ENCODE assay signal across 8 cellular contexts in the genomic region with DNA sequence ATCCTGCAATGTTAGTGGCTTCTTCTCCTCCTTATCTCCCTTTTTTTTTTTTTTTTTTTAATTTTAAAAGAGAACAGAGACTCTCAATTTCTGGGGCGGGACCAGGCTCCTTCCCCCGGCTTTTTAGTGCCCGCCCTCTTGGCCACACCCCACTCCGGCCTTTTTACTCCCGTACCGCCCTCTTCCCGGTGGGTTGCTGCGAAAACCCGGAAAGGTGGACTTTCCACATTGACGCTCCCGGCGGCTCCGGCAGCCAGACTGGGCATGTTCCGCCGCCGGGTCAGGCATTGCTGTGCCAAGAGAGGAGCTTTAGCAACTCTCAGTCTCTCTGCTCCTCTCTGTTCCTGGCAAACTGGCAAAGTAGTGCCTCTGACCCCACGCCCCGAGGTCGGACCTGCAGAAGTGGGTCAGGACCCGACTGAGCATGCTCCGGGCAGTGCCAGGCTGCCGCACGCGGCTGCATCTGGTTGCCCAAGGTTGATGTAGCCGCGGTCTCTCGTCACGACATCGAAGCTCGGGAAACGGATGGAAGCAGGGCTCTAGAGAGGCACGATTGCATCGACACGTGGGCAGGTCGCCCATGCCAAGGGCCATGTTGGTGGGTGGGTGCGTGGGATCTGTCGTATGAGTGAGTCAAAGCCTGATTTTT. TPM values are rescaled to one million over a fixed set of nuclear protein-coding genes. Genes with fewer than 3 reads are reported as not detected.
A peak's percentile ranks its signal among the peaks of the same experiment; 100 is the strongest.
DNase-seq lines count a peak whose midpoint lies in the region; ATAC-seq and TF ChIP-seq lines count a peak whose summit lies in the region.

No MANE protein-coding gene starts in this region.

- no peaks in the 10 kb centered on the region for H3K27me3 ChIP-seq in dorsolateral prefrontal cortex
- H3K27me3 ChIP-seq in left lung: peaks cover 10 to 38% of the 10 kb centered on the region in 2 donors

- TF ChIP-seq CTCF in dorsolateral prefrontal cortex (IDR thresholded peaks at IDR 0.05 in 54 of 56, conservative IDR thresholded peaks at IDR 0.05 in 2 of 56; ENCODE audit: low read depth in 1 of 56, partially characterized antibody in 56 of 56): peak in 22 of 56 donors; percentile 8 to 55 (median 33)
- TF ChIP-seq CTCF in left lung (IDR thresholded peaks at IDR 0.05): no peak

- H3K9me3 ChIP-seq in left lung: no peaks in the 10 kb centered on the region

- H3K4me1 Mint-ChIP-seq in activated CD4-positive, alpha-beta memory T cell treated with anti-CD3 and anti-CD28 coated beads for 36 hours (ENCODE audit: low read depth): peaks cover 9% of the 10 kb centered on the region

- peaks cover 3% of the 10 kb centered on the region for H3K9me3 Mint-ChIP-seq in activated CD4-positive, alpha-beta memory T cell treated with anti-CD3 and anti-CD28 coated beads for 36 hours

- peak; percentile 91 for DNase-seq in Ammon's horn (ENCODE audit: low spot score)
- DNase-seq in GM19240 (ENCODE audit: insufficient read length, low spot score): peak; percentile 69
- DNase-seq in NCI-H510A treated with DMSO at 0.1 percent for 48 hours (lab: John Stamatoyannopoulos, UW): peak; percentile 82
- DNase-seq in activated CD4-positive, alpha-beta memory T cell treated with anti-CD3 and anti-CD28 coated beads for 36 hours: peak; percentile 93
- peak; percentile 86 to 94 (median 91) for DNase-seq in dorsolateral prefrontal cortex
- DNase-seq in left lung: peak; percentile 93 to 95
- DNase-seq in stimulated activated CD4-positive, alpha-beta T cell treated with anti-CD3 and anti-CD28 coated beads, Interleukin-1b, Interleukin-23, amount 100 ng/mL, for 48 hours: peak; percentile 88

- peak overlapping the region; percentile 66 to 96 (median 88) for H3K4me3 ChIP-seq in dorsolateral prefrontal cortex
- H3K4me3 ChIP-seq in left lung: peak overlapping the region; percentile 77 to 95

- H3K27ac ChIP-seq in dorsolateral prefrontal cortex: peak overlapping the region; percentile 60 to 99 (median 97)
- H3K27ac ChIP-seq in left lung: peak overlapping the region; percentile 82 to 90

- no peaks in the 10 kb centered on the region for H3K36me3 ChIP-seq in left lung

- ATAC-seq in HG03439 (IDR thresholded peaks at IDR 0.05; ENCODE audit: unreplicated experiment) (peak; percentile 78), left lung (peak; percentile 94)

- H3K36me3 Mint-ChIP-seq in activated CD4-positive, alpha-beta memory T cell treated with anti-CD3 and anti-CD28 coated beads for 36 hours: peaks cover 2% of the 10 kb centered on the region

- intact Hi-C loops in activated CD4-positive, alpha-beta memory T cell treated with anti-CD3 and anti-CD28 coated beads for 36 hours (cut with micrococcal nuclease): loop anchor here (1.0 to 5.0 kb wide), 6 partner anchors 40 to 415 kb away; a partner anchor contains a TSS
- intact Hi-C loops in dorsolateral prefrontal cortex (cut with DNase I): loop anchor here (2.0 to 5.0 kb wide), 4 partner anchors 40 to 407 kb away; a partner anchor contains a TSS
- intact Hi-C loops in left lung (cut with DNase I): no loop called here

- CTCF ChIA-PET in activated CD4-positive, alpha-beta memory T cell treated with anti-CD3 and anti-CD28 coated beads for 36 hours (lab: Charles Lee): interaction anchor here (0.6 to 2.7 kb wide), 4 partner anchors 217 to 414 kb away, joined by 3 to 8 read pairs (median 4); a partner anchor contains a TSS

- peaks cover 5 to 8% of the 10 kb centered on the region in 2 donors for H3K4me1 ChIP-seq in left lung

- H3K27ac Mint-ChIP-seq in activated CD4-positive, alpha-beta memory T cell treated with anti-CD3 and anti-CD28 coated beads for 36 hours: peak overlapping the region; percentile 71

- peaks cover 16% of the 10 kb centered on the region for H3K27me3 Mint-ChIP-seq in activated CD4-positive, alpha-beta memory T cell treated with anti-CD3 and anti-CD28 coated beads for 36 hours

- peak overlapping the region; percentile 79 for H3K4me3 Mint-ChIP-seq in activated CD4-positive, alpha-beta memory T cell treated with anti-CD3 and anti-CD28 coated beads for 36 hours

- POLR2A ChIA-PET in activated CD4-positive, alpha-beta memory T cell treated with anti-CD3 and anti-CD28 coated beads for 36 hours (lab: Charles Lee): interaction anchor here (0.7 kb wide), 1 partner anchor 17 kb away, joined by 3 read pairs; no protein-coding TSS in a partner anchor

RNA-seq across cellular contexts. Expression of a gene that starts 1.1 kb away (rescaled TPM):
- total RNA-seq in activated CD4-positive, alpha-beta memory T cell treated with anti-CD3 and anti-CD28 coated beads for 36 hours: 1 to 10 TPM in 1 of 2 experiments, under 1 TPM in 1; 0.70 to 1.2 TPM
- total RNA-seq in dorsolateral prefrontal cortex (100 to 1,000 TPM in 13 of 120 experiments, 10 to 100 TPM in 107; 42.2 to 154 (median 73.9) TPM), left lung (1 to 10 TPM; 4.7 to 4.8 TPM)

Comparison
In these comparisons a context has a peak if more than half of its experiments do, and no peak if none do; other contexts are left out.
1. Peak in every context shown above with its lines: DNase-seq, ATAC-seq, H3K4me3 ChIP-seq and H3K27ac ChIP-seq.
2. RNA of a gene that starts 1.1 kb away (total RNA-seq): 42.2 to 154 TPM in dorsolateral prefrontal cortex; 4.7 to 4.8 TPM in left lung and 0.70 to 1.2 TPM in activated CD4-positive, alpha-beta memory T cell treated with anti-CD3 and anti-CD28 coated beads for 36 hours; every median in the first group is over 4 times any median in the second.
3. intact Hi-C loops: an anchor here in activated CD4-positive, alpha-beta memory T cell treated with anti-CD3 and anti-CD28 coated beads for 36 hours (1.0 to 5.0 kb wide) and dorsolateral prefrontal cortex (2.0 to 5.0 kb wide); none called in left lung.